ENCODE assay signal across 15 cellular contexts in genomic region chr2:176565641-176566323, GRCh38.
DNase-seq lines count a peak whose midpoint lies in the region; ATAC-seq, FAIRE-seq and TF ChIP-seq lines count a peak whose summit lies in the region.
"Had no signal": no experiment of that assay in that cellular context is flagged by ENCODE, and none has a peak within 500 bp of the region (broad histone marks: within the 10 kb centered on the region; RNA-seq: fewer than 3 reads in every experiment).

No MANE protein-coding gene starts in this region.

- no peak overlapping the region for H3K4me3 Mint-ChIP-seq in activated CD4-positive, alpha-beta T cell treated with anti-CD3 and anti-CD28 coated beads for 36 hours

- H3K36me3 Mint-ChIP-seq in activated CD4-positive, alpha-beta T cell treated with anti-CD3 and anti-CD28 coated beads for 36 hours (ENCODE audit: low read depth) = no peaks in the 10 kb centered on the region

- H3K9me3 ChIP-seq in aorta (ENCODE audit: control insufficient read depth, low read length) = no peaks in the 10 kb centered on the region
- H3K9me3 ChIP-seq: A549, thyroid gland had no signal

- no peak overlapping the region for H3K27ac Mint-ChIP-seq in activated CD4-positive, alpha-beta T cell treated with anti-CD3 and anti-CD28 coated beads for 36 hours

- intact Hi-C loops in activated CD4-positive, alpha-beta T cell treated with anti-CD3 and anti-CD28 coated beads for 36 hours (cut with DNase I, micrococcal nuclease) = no loop called here
- intact Hi-C loops in aorta (cut with DNase I) = no loop called here

- ATAC-seq in activated CD4-positive, alpha-beta T cell treated with anti-CD3 and anti-CD28 coated beads for 36 hours = no peak
- peak; percentile 79 for ATAC-seq in aorta (ENCODE audit: low FRiP score)
- ATAC-seq: A549, GM12878 had no signal

- no peaks in the 10 kb centered on the region for H3K36me3 ChIP-seq in aorta (ENCODE audit: control insufficient read depth in 1 of 2, insufficient read depth in 2 of 2, low read length in 1 of 2)
- H3K36me3 ChIP-seq: thyroid gland had no signal

- H3K27me3 Mint-ChIP-seq in activated CD4-positive, alpha-beta T cell treated with anti-CD3 and anti-CD28 coated beads for 36 hours = peaks cover 38% of the 10 kb centered on the region

- 65 to 74% methylated on average over 18 of the region's 18 CpGs for WGBS in aorta, 2 donors

- H3K27ac ChIP-seq in aorta (ENCODE audit: low read depth in 1 of 2, low read length in 2 of 2) (no peak overlapping the region), RWPE1 (no peak overlapping the region)
- H3K27ac ChIP-seq: A549, thyroid gland had no signal

- DNase-seq in activated CD4-positive, alpha-beta T cell treated with anti-CD3 and anti-CD28 coated beads for 36 hours = peak; percentile 4
- DNase-seq in activated CD4-positive, alpha-beta T cell treated with anti-CD3 and anti-CD28 coated beads for 4 hours = no peak
- DNase-seq in SHP77 (lab: John Stamatoyannopoulos, UW) = peak; percentile 88 to 89
- peak; percentile 75 to 82 for DNase-seq in lung microvascular endothelial cell (ENCODE audit: low read depth in 2 of 2)
- DNase-seq in aorta = peak in 1 of 2 donors; percentile 45
- DNase-seq in RCC 7860 (ENCODE audit: low spot score) = no peak
- no peak for DNase-seq in hepatic stellate cell (ENCODE audit: low spot score)
- DNase-seq in RWPE1 (ENCODE audit: low spot score) = no peak
- DNase-seq: activated CD4-positive, alpha-beta T cell treated with anti-CD3 and anti-CD28 coated beads, Interleukin-2, amount 50 U/mL, for 48 hours; activated gamma-delta T cell treated with Interleukin-2 at 50 U/mL for 16 hours; T-helper 2 cell had no signal

- H3K4me1 ChIP-seq in aorta (ENCODE audit: control insufficient read depth in 1 of 2, insufficient read depth in 2 of 2, low read length in 2 of 2) = peaks cover 0 to 2% of the 10 kb centered on the region in 2 donors
- H3K4me1 ChIP-seq: thyroid gland had no signal

- H3K4me3 ChIP-seq in aorta (ENCODE audit: low read length in 2 of 2) = no peak overlapping the region
- H3K4me3 ChIP-seq: A549, GM12878, smooth muscle cell, thyroid gland had no signal

- CTCF ChIA-PET in activated CD4-positive, alpha-beta T cell treated with anti-CD3 and anti-CD28 coated beads for 36 hours (lab: Charles Lee) = no interaction called here
- CTCF ChIA-PET in RWPE1 (lab: Yijun Ruan, JAX) = interaction anchor here (0.6 to 0.7 kb wide), 2 partner anchors 118 to 381 kb away, joined by 3 read pairs; no protein-coding TSS in a partner anchor

- no peaks in the 10 kb centered on the region for H3K27me3 ChIP-seq in aorta (ENCODE audit: control insufficient read depth in 1 of 2, insufficient read depth in 2 of 2, low read length in 1 of 2)
- H3K27me3 ChIP-seq: thyroid gland had no signal

- FAIRE-seq in RCC 7860 (lab: Jason Lieb, UNC) = no peak
- FAIRE-seq: A549, GM12878 had no signal

- H3K4me1 Mint-ChIP-seq in activated CD4-positive, alpha-beta T cell treated with anti-CD3 and anti-CD28 coated beads for 36 hours = no peaks in the 10 kb centered on the region

- POLR2A ChIA-PET in activated CD4-positive, alpha-beta T cell treated with anti-CD3 and anti-CD28 coated beads for 36 hours (lab: Charles Lee) = no interaction called here
- POLR2A ChIA-PET in RWPE1 (lab: Yijun Ruan, JAX; ENCODE audit: low non-redundant PET) = no interaction called here

- H3K9me3 Mint-ChIP-seq in activated CD4-positive, alpha-beta T cell treated with anti-CD3 and anti-CD28 coated beads for 36 hours (ENCODE audit: low read depth) = no peaks in the 10 kb centered on the region

- no peak for TF ChIP-seq CTCF in RWPE1 (conservative IDR thresholded peaks at IDR 0.05; ENCODE audit: low read depth)

Comparison
In these comparisons a context has a peak if more than half of its experiments do, and no peak if none do; other contexts are left out.
1. DNase-seq: peak in activated CD4-positive, alpha-beta T cell treated with anti-CD3 and anti-CD28 coated beads for 36 hours (single experiment), SHP77 (2 of 2) and lung microvascular endothelial cell (2 of 2); none in activated CD4-positive, alpha-beta T cell treated with anti-CD3 and anti-CD28 coated beads for 4 hours (0 of 2), RCC 7860 (single experiment), hepatic stellate cell (single experiment) and RWPE1 (single experiment).